ENCODE assay signal across 17 cellular contexts in the genomic region with DNA sequence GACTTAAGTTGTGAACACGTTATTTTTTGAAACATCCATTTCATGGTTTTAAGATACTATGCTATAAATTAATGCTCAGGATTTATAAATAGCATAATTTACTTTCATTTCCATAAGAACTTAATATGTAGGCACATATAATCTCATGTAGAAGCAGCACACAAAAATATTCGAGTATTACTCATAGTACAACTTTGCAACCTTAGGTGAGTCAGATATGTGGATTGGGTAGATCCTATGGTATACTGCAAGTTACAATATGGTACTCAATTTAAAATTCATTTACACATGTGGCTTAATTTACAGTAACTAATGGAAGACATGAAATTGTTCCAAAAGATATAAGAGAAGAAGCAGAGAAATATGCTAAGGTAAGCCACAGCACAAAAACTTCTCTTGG. TPM values are rescaled to one million over a fixed set of nuclear protein-coding genes. Genes with fewer than 3 reads are reported as not detected.
A peak's percentile ranks its signal among the peaks of the same experiment; 100 is the strongest.
DNase-seq lines count a peak whose midpoint lies in the region; ATAC-seq and TF ChIP-seq lines count a peak whose summit lies in the region.
"Had no signal": no experiment of that assay in that cellular context is flagged by ENCODE, and none has a peak within 500 bp of the region (broad histone marks: within the 10 kb centered on the region; RNA-seq: fewer than 3 reads in every experiment).

No MANE protein-coding gene starts in this region.

- in situ Hi-C loops in mammary epithelial cell (cut with MboI; ENCODE audit: low sequenced_read_pairs in 2 of 2): loop anchor here in 1 of 2 donors (25.0 kb wide), 1 partner anchor 158 kb away; no protein-coding TSS in a partner anchor

- dilution Hi-C loops in mammary epithelial cell (cut with HindIII; ENCODE audit: low sequenced_read_pairs): no loop called here

- BruUV-seq in MCF 10A (replicated peaks; lab: Mats Ljungman, UMichigan) (no TSS peak), mammary epithelial cell (replicated peaks; lab: Mats Ljungman, UMichigan) (no TSS peak)

- H3K27ac ChIP-seq in mammary epithelial cell (ENCODE audit: insufficient read depth, low read depth, low read length) (no peak overlapping the region), sigmoid colon (no peak overlapping the region)
- H3K27ac ChIP-seq: adrenal gland, uterus had no signal

- H3K27me3 Mint-ChIP-seq in MCF 10A (ENCODE audit: insufficient read depth, unreplicated experiment): no peaks in the 10 kb centered on the region
- H3K27me3 Mint-ChIP-seq in activated CD4-positive, alpha-beta memory T cell treated with anti-CD3 and anti-CD28 coated beads for 36 hours: no peaks in the 10 kb centered on the region

- no peak for ATAC-seq in GM18861 (IDR thresholded peaks at IDR 0.05; ENCODE audit: unreplicated experiment)
- ATAC-seq: WTC11 had no signal

- CTCF ChIA-PET in MCF 10A (lab: Yijun Ruan, JAX) (interaction anchor here (1.0 kb wide), 1 partner anchor 24 kb away, joined by 3 read pairs; no protein-coding TSS in a partner anchor), mammary epithelial cell (lab: Charles Lee; ENCODE audit: low non-redundant PET) (no interaction called here)
- CTCF ChIA-PET in activated CD4-positive, alpha-beta memory T cell treated with anti-CD3 and anti-CD28 coated beads for 36 hours (lab: Charles Lee): no interaction called here

- no peaks in the 10 kb centered on the region for H3K9me3 Mint-ChIP-seq in MCF 10A (ENCODE audit: unreplicated experiment)
- H3K9me3 Mint-ChIP-seq in activated CD4-positive, alpha-beta memory T cell treated with anti-CD3 and anti-CD28 coated beads for 36 hours: no peaks in the 10 kb centered on the region
- H3K9me3 Mint-ChIP-seq: WTC11 had no signal

- POLR2A ChIA-PET in MCF 10A (lab: Yijun Ruan, JAX): interaction anchor here (0.9 to 3.9 kb wide), 2 partner anchors 26 to 27 kb away, joined by 4 to 19 read pairs; partner anchors contain the start of genes ARID4A and PSMA3
- POLR2A ChIA-PET in activated CD4-positive, alpha-beta memory T cell treated with anti-CD3 and anti-CD28 coated beads for 36 hours (lab: Charles Lee): no interaction called here

- H3K4me1 ChIP-seq in mammary epithelial cell (ENCODE audit: insufficient read depth, low read length) (no peaks in the 10 kb centered on the region), sigmoid colon (peaks cover 0 to 34% (median 19%) of the 10 kb centered on the region in 4 donors)

- intact Hi-C loops in MCF 10A (cut with micrococcal nuclease): no loop called here
- intact Hi-C loops in mammary epithelial cell (cut with micrococcal nuclease): no loop called here
- intact Hi-C loops in activated CD4-positive, alpha-beta memory T cell treated with anti-CD3 and anti-CD28 coated beads for 36 hours (cut with micrococcal nuclease): loop anchor here (1.0 kb wide), 2 partner anchors 11 to 27 kb away; no protein-coding TSS in a partner anchor
- intact Hi-C loops in sigmoid colon (cut with DNase I): no loop called here

- H3K4me2 ChIP-seq in mammary epithelial cell (ENCODE audit: insufficient read depth, low read depth, low read length): no peak overlapping the region

- no peaks in the 10 kb centered on the region for H3K27me3 ChIP-seq in mammary epithelial cell (ENCODE audit: insufficient read depth, low read length)
- H3K27me3 ChIP-seq in sigmoid colon: no peaks in the 10 kb centered on the region
- H3K27me3 ChIP-seq: adrenal gland, uterus had no signal

- H3K9ac ChIP-seq in mammary epithelial cell (ENCODE audit: insufficient read depth, low read length): no peak overlapping the region

- no peaks in the 10 kb centered on the region for H4K20me1 ChIP-seq in mammary epithelial cell (ENCODE audit: insufficient read depth, low read length)

- H3K9me3 ChIP-seq in mammary epithelial cell (replicated peaks; ENCODE audit: insufficient read depth, low read length): no peaks in the 10 kb centered on the region
- H3K9me3 ChIP-seq in sigmoid colon: no peaks in the 10 kb centered on the region
- H3K9me3 ChIP-seq: adrenal gland, uterus had no signal

- no peak overlapping the region for H2AFZ ChIP-seq in mammary epithelial cell (ENCODE audit: low read depth, low read length)

- no peak for TF ChIP-seq POLR2A in sigmoid colon (IDR thresholded peaks at IDR 0.05)

- H3K36me3 ChIP-seq in mammary epithelial cell (ENCODE audit: insufficient read depth, low read length) (peaks cover 62% of the 10 kb centered on the region), sigmoid colon (peaks cover 9 to 88% (median 23%) of the 10 kb centered on the region in 4 donors)

- no peak overlapping the region for H3K4me3 Mint-ChIP-seq in MCF 10A (ENCODE audit: unreplicated experiment)
- H3K4me3 Mint-ChIP-seq in activated CD4-positive, alpha-beta memory T cell treated with anti-CD3 and anti-CD28 coated beads for 36 hours: no peak overlapping the region
- H3K4me3 Mint-ChIP-seq: WTC11 had no signal

- H3K4me3 ChIP-seq in mammary epithelial cell (replicated peaks in 1 of 3; ENCODE audit: insufficient read depth in 1 of 3, low read depth in 2 of 3, low read length in 3 of 3) (no peak overlapping the region), sigmoid colon (no peak overlapping the region)
- H3K4me3 ChIP-seq: adrenal gland, uterus had no signal

- WGBS in mammary epithelial cell (ENCODE audit: low coverage, missing lambda C conversion rate): 82% methylated on average over 2 of the region's 2 CpGs
- WGBS in sigmoid colon, 2 donors: 60 to 85% methylated on average over 2 of the region's 2 CpGs

- no peak for TF ChIP-seq CTCF in MCF 10A (IDR thresholded peaks at IDR 0.05; ENCODE audit: unreplicated experiment)
- no peak for TF ChIP-seq CTCF in mammary epithelial cell (conservative IDR thresholded peaks at IDR 0.05 in 1 of 2, IDR thresholded peaks at IDR 0.05 in 1 of 2; ENCODE audit: extremely low read depth in 1 of 2, insufficient read depth in 1 of 2, low read depth in 1 of 2, low read length in 2 of 2)
- TF ChIP-seq CTCF in sigmoid colon (IDR thresholded peaks at IDR 0.05): no peak

- peaks cover 14% of the 10 kb centered on the region for H3K4me1 Mint-ChIP-seq in MCF 10A (ENCODE audit: insufficient read depth, unreplicated experiment)
- H3K4me1 Mint-ChIP-seq in activated CD4-positive, alpha-beta memory T cell treated with anti-CD3 and anti-CD28 coated beads for 36 hours (ENCODE audit: low read depth): peaks cover 38% of the 10 kb centered on the region
- H3K4me1 Mint-ChIP-seq: WTC11 had no signal

- peaks cover 100% of the 10 kb centered on the region for H3K36me3 Mint-ChIP-seq in MCF 10A (ENCODE audit: insufficient read depth, unreplicated experiment)
- H3K36me3 Mint-ChIP-seq in activated CD4-positive, alpha-beta memory T cell treated with anti-CD3 and anti-CD28 coated beads for 36 hours: peaks cover 54% of the 10 kb centered on the region

- no peak for TF ChIP-seq EP300 in sigmoid colon (IDR thresholded peaks at IDR 0.05)

- H3K27ac Mint-ChIP-seq in MCF 10A (ENCODE audit: low read depth, unreplicated experiment): no peak overlapping the region
- H3K27ac Mint-ChIP-seq in activated CD4-positive, alpha-beta memory T cell treated with anti-CD3 and anti-CD28 coated beads for 36 hours: peak overlapping the region; percentile 72
- H3K27ac Mint-ChIP-seq: WTC11 had no signal

- DNase-seq in MCF 10A (ENCODE audit: unreplicated experiment): peak; percentile 15
- DNase-seq in mammary epithelial cell: no peak
- DNase-seq in activated CD4-positive, alpha-beta memory T cell treated with anti-CD3 and anti-CD28 coated beads for 36 hours: no peak
- peak; percentile 41 for DNase-seq in iris pigment epithelial cell (ENCODE audit: low read depth)
- no peak for DNase-seq in NCI-H748 treated with DMSO at 0.1 percent for 48 hours (lab: John Stamatoyannopoulos, UW)
- no peak for DNase-seq in sigmoid colon
- DNase-seq in A172 (ENCODE audit: low spot score): no peak
- DNase-seq: adrenal gland; central memory CD4-positive, alpha-beta T cell; effector CD8-positive, alpha-beta T cell; mesendoderm; NCI-H187 treated with DMSO at 0.1 percent for 48 hours; NCI-H510A treated with DMSO at 0.1 percent for 48 hours; Right ventricle myocardium superior; uterus had no signal

- H3K79me2 ChIP-seq in mammary epithelial cell (ENCODE audit: insufficient read depth, low read length): peaks cover 75% of the 10 kb centered on the region

RNA-seq across cellular contexts. Expression of gene PSMA3, which starts 26.0 kb away (rescaled TPM):
- total RNA-seq in MCF 10A (2022) (203 and 239 TPM in 2 replicates), mammary epithelial cell (100 to 1,000 TPM in 1 of 2 donors, 10 to 100 TPM in 1; 69.8 to 157 TPM), sigmoid colon (100 to 1,000 TPM in 3 of 4 donors, 10 to 100 TPM in 1; 69.5 to 112 (median 107) TPM)
- polyA plus RNA-seq in mammary epithelial cell (199 TPM), sigmoid colon (100 to 1,000 TPM; 113 to 217 (median 161) TPM)
- 268 TPM for polyA minus RNA-seq in mammary epithelial cell
- total RNA-seq in activated CD4-positive, alpha-beta memory T cell treated with anti-CD3 and anti-CD28 coated beads for 36 hours: 100 to 1,000 TPM; 349 to 355 TPM
- total RNA-seq in A172 (2014; rRNA removed; shearing (Covaris generic)): 163 and 205 TPM in 2 replicates

RNA-seq across cellular contexts. Expression of gene ARID4A, which starts 27.7 kb away (rescaled TPM):
- total RNA-seq in MCF 10A (2022) (18.2 and 19.0 TPM in 2 replicates), mammary epithelial cell (10 to 100 TPM in 1 of 2 donors, 1 to 10 TPM in 1; 4.2 to 11.9 TPM), sigmoid colon (10 to 100 TPM; 18.1 to 31.9 (median 24.5) TPM)
- polyA plus RNA-seq in mammary epithelial cell (2.5 TPM), sigmoid colon (1 to 10 TPM; 4.2 to 8.4 (median 7.2) TPM)
- polyA minus RNA-seq in mammary epithelial cell: 2.0 TPM
- 10 to 100 TPM; 24.1 to 28.1 TPM for total RNA-seq in activated CD4-positive, alpha-beta memory T cell treated with anti-CD3 and anti-CD28 coated beads for 36 hours
- 4.2 and 4.6 TPM in 2 replicates for total RNA-seq in A172 (2014; rRNA removed; shearing (Covaris generic))

Comparison
In these comparisons a context has a peak if more than half of its experiments do, and no peak if none do; other contexts are left out.
1. DNase-seq: peak in MCF 10A (single experiment) and iris pigment epithelial cell (single experiment); none in mammary epithelial cell (single experiment), activated CD4-positive, alpha-beta memory T cell treated with anti-CD3 and anti-CD28 coated beads for 36 hours (single experiment), NCI-H748 treated with DMSO at 0.1 percent for 48 hours (single experiment), sigmoid colon (single experiment) and A172 (single experiment).